Comparison of ENCODE assay signal across 27 cellular contexts in the genomic region with DNA sequence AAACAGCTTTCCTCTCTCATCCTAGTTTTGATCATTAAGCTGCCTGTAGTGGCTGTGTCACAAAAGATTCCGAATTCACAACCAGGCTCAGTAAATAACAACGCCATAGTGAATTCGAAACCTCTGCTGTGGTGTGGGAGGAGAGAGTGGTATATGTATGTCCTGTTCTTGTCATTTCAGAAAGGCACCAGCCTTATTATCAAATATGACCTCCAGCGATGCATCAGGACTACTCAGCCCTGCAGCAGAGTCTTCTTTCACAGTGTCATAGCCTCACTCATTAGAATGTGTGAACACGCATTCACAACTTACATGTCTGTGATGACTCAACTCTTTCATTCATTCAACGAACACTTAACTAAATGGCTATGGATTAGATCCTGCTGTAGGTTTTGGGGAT. TPM values are rescaled to one million over a fixed set of nuclear protein-coding genes. Genes with fewer than 3 reads are reported as not detected.
DNase-seq lines count a peak whose midpoint lies in the region; ATAC-seq, FAIRE-seq and TF ChIP-seq lines count a peak whose summit lies in the region.
"Had no signal": no experiment of that assay in that cellular context is flagged by ENCODE, and none has a peak within 500 bp of the region (broad histone marks: within the 10 kb centered on the region; RNA-seq: fewer than 3 reads in every experiment).

No MANE protein-coding gene starts in this region.

- intact Hi-C loops in activated CD8-positive, alpha-beta T cell treated with anti-CD3 and anti-CD28 coated beads for 36 hours (cut with micrococcal nuclease) = no loop called here

- TF ChIP-seq POLR2A in GM12891 (IDR thresholded peaks at IDR 0.05; ENCODE audit: low read depth, low read length) = no peak

- DNase-seq in activated CD8-positive, alpha-beta T cell treated with anti-CD3 and anti-CD28 coated beads for 36 hours = peak; percentile 32
- DNase-seq in activated CD8-positive, alpha-beta T cell treated with anti-CD3 and anti-CD28 coated beads, Interleukin-2, amount 10 ng/mL, durations not matched to agents 7 days and 5 days = no peak
- no peak for DNase-seq in stimulated activated naive CD8-positive, alpha-beta T cell treated with anti-CD3 and anti-CD28 coated beads, Interleukin-15, Interleukin-2, amounts not matched to agents 100 U/mL and 50 U/mL, for 24 hours
- no peak for DNase-seq in stimulated activated naive CD8-positive, alpha-beta T cell treated with anti-CD3 and anti-CD28 coated beads, Interleukin-15, amount 100 ng/mL, for 72 hours
- no peak for DNase-seq in NCI-H1105 treated with DMSO at 0.1 percent for 48 hours (lab: John Stamatoyannopoulos, UW)
- DNase-seq in GM12891 (ENCODE audit: insufficient read length, low spot score) = no peak
- DNase-seq: C1 segment of cervical spinal cord; Caco-2; CD4-positive, alpha-beta memory T cell; GOT3; HCEC 1CT; Kasumi-1; MV-4-11; NCI-H1105; NCI-H146; NCI-H2029; NCI-H446; NCI-H524 treated with DMSO at 0.1 percent for 48 hours; NCI-H774; SIG-M5 had no signal

- POLR2A ChIA-PET in activated CD8-positive, alpha-beta T cell treated with anti-CD3 and anti-CD28 coated beads for 36 hours (lab: Charles Lee) = no interaction called here
- POLR2A ChIA-PET in activated CD8-positive, alpha-beta T cell treated with anti-CD3 and anti-CD28 coated beads, Interleukin-2, amount 10 ng/mL, durations not matched to agents 7 days and 5 days (lab: Charles Lee) = no interaction called here

- no peaks in the 10 kb centered on the region for H3K36me3 Mint-ChIP-seq in activated CD8-positive, alpha-beta T cell treated with anti-CD3 and anti-CD28 coated beads for 36 hours (ENCODE audit: low read depth)
- peaks cover 1% of the 10 kb centered on the region for H3K36me3 Mint-ChIP-seq in activated CD8-positive, alpha-beta T cell treated with anti-CD3 and anti-CD28 coated beads, Interleukin-2, amount 10 ng/mL, durations not matched to agents 7 days and 5 days (ENCODE audit: low read depth)
- H3K36me3 Mint-ChIP-seq: CD4-positive, alpha-beta memory T cell had no signal

- H3K4me1 Mint-ChIP-seq in activated CD8-positive, alpha-beta T cell treated with anti-CD3 and anti-CD28 coated beads for 36 hours (ENCODE audit: low read depth) = no peaks in the 10 kb centered on the region
- no peaks in the 10 kb centered on the region for H3K4me1 Mint-ChIP-seq in activated CD8-positive, alpha-beta T cell treated with anti-CD3 and anti-CD28 coated beads, Interleukin-2, amount 10 ng/mL, durations not matched to agents 7 days and 5 days (ENCODE audit: low read depth)
- no peaks in the 10 kb centered on the region for H3K4me1 Mint-ChIP-seq in stimulated activated naive CD8-positive, alpha-beta T cell treated with anti-CD3 and anti-CD28 coated beads, Interleukin-15, amount 100 ng/mL, for 72 hours
- H3K4me1 Mint-ChIP-seq: CD4-positive, alpha-beta memory T cell had no signal

- H3K9me3 Mint-ChIP-seq in activated CD8-positive, alpha-beta T cell treated with anti-CD3 and anti-CD28 coated beads for 36 hours = peaks cover 6% of the 10 kb centered on the region
- H3K9me3 Mint-ChIP-seq in activated CD8-positive, alpha-beta T cell treated with anti-CD3 and anti-CD28 coated beads, Interleukin-2, amount 10 ng/mL, durations not matched to agents 7 days and 5 days (ENCODE audit: insufficient read depth) = peaks cover 5% of the 10 kb centered on the region
- H3K9me3 Mint-ChIP-seq in stimulated activated naive CD8-positive, alpha-beta T cell treated with anti-CD3 and anti-CD28 coated beads, Interleukin-15, amount 100 ng/mL, for 72 hours = no peaks in the 10 kb centered on the region

- H3K27ac Mint-ChIP-seq in activated CD8-positive, alpha-beta T cell treated with anti-CD3 and anti-CD28 coated beads for 36 hours = no peak overlapping the region
- no peak overlapping the region for H3K27ac Mint-ChIP-seq in activated CD8-positive, alpha-beta T cell treated with anti-CD3 and anti-CD28 coated beads, Interleukin-2, amount 10 ng/mL, durations not matched to agents 7 days and 5 days
- H3K27ac Mint-ChIP-seq in stimulated activated naive CD8-positive, alpha-beta T cell treated with anti-CD3 and anti-CD28 coated beads, Interleukin-15, amount 100 ng/mL, for 72 hours = no peak overlapping the region
- H3K27ac Mint-ChIP-seq: CD4-positive, alpha-beta memory T cell had no signal

- peaks cover 11% of the 10 kb centered on the region for H3K27me3 Mint-ChIP-seq in activated CD8-positive, alpha-beta T cell treated with anti-CD3 and anti-CD28 coated beads for 36 hours
- H3K27me3 Mint-ChIP-seq in activated CD8-positive, alpha-beta T cell treated with anti-CD3 and anti-CD28 coated beads, Interleukin-2, amount 10 ng/mL, durations not matched to agents 7 days and 5 days (ENCODE audit: low read depth) = peaks cover 26% of the 10 kb centered on the region
- peaks cover 43% of the 10 kb centered on the region for H3K27me3 Mint-ChIP-seq in stimulated activated naive CD8-positive, alpha-beta T cell treated with anti-CD3 and anti-CD28 coated beads, Interleukin-15, amount 100 ng/mL, for 72 hours

- CTCF ChIA-PET in activated CD8-positive, alpha-beta T cell treated with anti-CD3 and anti-CD28 coated beads for 36 hours (lab: Charles Lee) = interaction anchor here (0.8 to 7.4 kb wide), 4 partner anchors 10 to 64 kb away, joined by 3 to 55 read pairs (median 4); no protein-coding TSS in a partner anchor
- CTCF ChIA-PET in activated CD8-positive, alpha-beta T cell treated with anti-CD3 and anti-CD28 coated beads, Interleukin-2, amount 10 ng/mL, durations not matched to agents 7 days and 5 days (lab: Charles Lee) = interaction anchor here (1.1 to 3.0 kb wide), 2 partner anchors 10 to 70 kb away, joined by 4 to 24 read pairs; no protein-coding TSS in a partner anchor

- ATAC-seq in activated CD8-positive, alpha-beta T cell treated with anti-CD3 and anti-CD28 coated beads for 36 hours = peak; percentile 82
- ATAC-seq in activated CD8-positive, alpha-beta T cell treated with anti-CD3 and anti-CD28 coated beads, Interleukin-2, amount 10 ng/mL, durations not matched to agents 7 days and 5 days = no peak
- ATAC-seq in stimulated activated naive CD8-positive, alpha-beta T cell treated with anti-CD3 and anti-CD28 coated beads, Interleukin-15, Interleukin-2, amounts not matched to agents 100 U/mL and 50 U/mL, for 24 hours = peak; percentile 80
- ATAC-seq in stimulated activated naive CD8-positive, alpha-beta T cell treated with anti-CD3 and anti-CD28 coated beads, Interleukin-15, amount 100 ng/mL, for 72 hours = no peak
- ATAC-seq in GM19025 (IDR thresholded peaks at IDR 0.05; ENCODE audit: low read depth, unreplicated experiment) = peak; percentile 75
- ATAC-seq: A549, K562 had no signal

- no peak for FAIRE-seq in GM12891 (lab: Jason Lieb, UNC)
- FAIRE-seq: A549, G401.6, GM12892, HTR-8/SVneo, K562, RCC 7860 had no signal

- no peak overlapping the region for H3K4me3 Mint-ChIP-seq in activated CD8-positive, alpha-beta T cell treated with anti-CD3 and anti-CD28 coated beads for 36 hours
- H3K4me3 Mint-ChIP-seq in activated CD8-positive, alpha-beta T cell treated with anti-CD3 and anti-CD28 coated beads, Interleukin-2, amount 10 ng/mL, durations not matched to agents 7 days and 5 days = no peak overlapping the region
- H3K4me3 Mint-ChIP-seq in stimulated activated naive CD8-positive, alpha-beta T cell treated with anti-CD3 and anti-CD28 coated beads, Interleukin-15, amount 100 ng/mL, for 72 hours = no peak overlapping the region
- H3K4me3 Mint-ChIP-seq: CD4-positive, alpha-beta memory T cell had no signal

- TF ChIP-seq CTCF in activated CD8-positive, alpha-beta T cell treated with anti-CD3 and anti-CD28 coated beads for 36 hours (IDR thresholded peaks at IDR 0.05) = no peak

TF ChIP-seq in GM12891, 5 proteins besides CTCF, POLR2A, EP300 and RAD21:
- TF ChIP-seq PAX5 (IDR thresholded peaks at IDR 0.05; ENCODE audit: insufficient read depth, low read length, severe bottlenecking) = no peak
- TF ChIP-seq SPI1 (IDR thresholded peaks at IDR 0.05; ENCODE audit: low read depth, low read length) = no peak
- TF ChIP-seq TAF1 (IDR thresholded peaks at IDR 0.05; ENCODE audit: low read depth, low read length) = no peak
- TF ChIP-seq POLR2AphosphoS5 (IDR thresholded peaks at IDR 0.05; ENCODE audit: low read depth, low read length) = no peak
- TF ChIP-seq POU2F2 (IDR thresholded peaks at IDR 0.05; ENCODE audit: low read depth, low read length) = no peak

RNA-seq across cellular contexts. Expression of a gene that starts 15.3 kb away (rescaled TPM):
- not detected for total RNA-seq in activated CD8-positive, alpha-beta T cell treated with anti-CD3 and anti-CD28 coated beads for 36 hours
- total RNA-seq in activated CD8-positive, alpha-beta T cell treated with anti-CD3 and anti-CD28 coated beads, Interleukin-2, amount 10 ng/mL, durations not matched to agents 7 days and 5 days = not detected
- polyA plus RNA-seq in GM12891 (2012; ENCODE audit: low read depth, missing spikeins) = not detected
- total RNA-seq: CD4-positive, alpha-beta memory T cell; K562 had no signal
- polyA plus RNA-seq: A549; CD4-positive, alpha-beta memory T cell; K562 had no signal

Comparison
In these comparisons a context has a peak if more than half of its experiments do, and no peak if none do; other contexts are left out.
1. ATAC-seq: peak in activated CD8-positive, alpha-beta T cell treated with anti-CD3 and anti-CD28 coated beads for 36 hours (single experiment), stimulated activated naive CD8-positive, alpha-beta T cell treated with anti-CD3 and anti-CD28 coated beads, Interleukin-15, Interleukin-2, amounts not matched to agents 100 U/mL and 50 U/mL, for 24 hours (single experiment) and GM19025 (single experiment); none in activated CD8-positive, alpha-beta T cell treated with anti-CD3 and anti-CD28 coated beads, Interleukin-2, amount 10 ng/mL, durations not matched to agents 7 days and 5 days (single experiment) and stimulated activated naive CD8-positive, alpha-beta T cell treated with anti-CD3 and anti-CD28 coated beads, Interleukin-15, amount 100 ng/mL, for 72 hours (single experiment).